1 cellular context compared by ENCODE assay signal in genomic region chr15:98647026-98647773, GRCh38.
TF ChIP-seq lines count a peak whose summit lies in the region.

No MANE protein-coding gene starts in this region.

TF ChIP-seq in HepG2, 621 proteins besides CTCF, POLR2A, EP300 and RAD21 (continued from another document and continues in another):
- TF ChIP-seq, protein P1, sequence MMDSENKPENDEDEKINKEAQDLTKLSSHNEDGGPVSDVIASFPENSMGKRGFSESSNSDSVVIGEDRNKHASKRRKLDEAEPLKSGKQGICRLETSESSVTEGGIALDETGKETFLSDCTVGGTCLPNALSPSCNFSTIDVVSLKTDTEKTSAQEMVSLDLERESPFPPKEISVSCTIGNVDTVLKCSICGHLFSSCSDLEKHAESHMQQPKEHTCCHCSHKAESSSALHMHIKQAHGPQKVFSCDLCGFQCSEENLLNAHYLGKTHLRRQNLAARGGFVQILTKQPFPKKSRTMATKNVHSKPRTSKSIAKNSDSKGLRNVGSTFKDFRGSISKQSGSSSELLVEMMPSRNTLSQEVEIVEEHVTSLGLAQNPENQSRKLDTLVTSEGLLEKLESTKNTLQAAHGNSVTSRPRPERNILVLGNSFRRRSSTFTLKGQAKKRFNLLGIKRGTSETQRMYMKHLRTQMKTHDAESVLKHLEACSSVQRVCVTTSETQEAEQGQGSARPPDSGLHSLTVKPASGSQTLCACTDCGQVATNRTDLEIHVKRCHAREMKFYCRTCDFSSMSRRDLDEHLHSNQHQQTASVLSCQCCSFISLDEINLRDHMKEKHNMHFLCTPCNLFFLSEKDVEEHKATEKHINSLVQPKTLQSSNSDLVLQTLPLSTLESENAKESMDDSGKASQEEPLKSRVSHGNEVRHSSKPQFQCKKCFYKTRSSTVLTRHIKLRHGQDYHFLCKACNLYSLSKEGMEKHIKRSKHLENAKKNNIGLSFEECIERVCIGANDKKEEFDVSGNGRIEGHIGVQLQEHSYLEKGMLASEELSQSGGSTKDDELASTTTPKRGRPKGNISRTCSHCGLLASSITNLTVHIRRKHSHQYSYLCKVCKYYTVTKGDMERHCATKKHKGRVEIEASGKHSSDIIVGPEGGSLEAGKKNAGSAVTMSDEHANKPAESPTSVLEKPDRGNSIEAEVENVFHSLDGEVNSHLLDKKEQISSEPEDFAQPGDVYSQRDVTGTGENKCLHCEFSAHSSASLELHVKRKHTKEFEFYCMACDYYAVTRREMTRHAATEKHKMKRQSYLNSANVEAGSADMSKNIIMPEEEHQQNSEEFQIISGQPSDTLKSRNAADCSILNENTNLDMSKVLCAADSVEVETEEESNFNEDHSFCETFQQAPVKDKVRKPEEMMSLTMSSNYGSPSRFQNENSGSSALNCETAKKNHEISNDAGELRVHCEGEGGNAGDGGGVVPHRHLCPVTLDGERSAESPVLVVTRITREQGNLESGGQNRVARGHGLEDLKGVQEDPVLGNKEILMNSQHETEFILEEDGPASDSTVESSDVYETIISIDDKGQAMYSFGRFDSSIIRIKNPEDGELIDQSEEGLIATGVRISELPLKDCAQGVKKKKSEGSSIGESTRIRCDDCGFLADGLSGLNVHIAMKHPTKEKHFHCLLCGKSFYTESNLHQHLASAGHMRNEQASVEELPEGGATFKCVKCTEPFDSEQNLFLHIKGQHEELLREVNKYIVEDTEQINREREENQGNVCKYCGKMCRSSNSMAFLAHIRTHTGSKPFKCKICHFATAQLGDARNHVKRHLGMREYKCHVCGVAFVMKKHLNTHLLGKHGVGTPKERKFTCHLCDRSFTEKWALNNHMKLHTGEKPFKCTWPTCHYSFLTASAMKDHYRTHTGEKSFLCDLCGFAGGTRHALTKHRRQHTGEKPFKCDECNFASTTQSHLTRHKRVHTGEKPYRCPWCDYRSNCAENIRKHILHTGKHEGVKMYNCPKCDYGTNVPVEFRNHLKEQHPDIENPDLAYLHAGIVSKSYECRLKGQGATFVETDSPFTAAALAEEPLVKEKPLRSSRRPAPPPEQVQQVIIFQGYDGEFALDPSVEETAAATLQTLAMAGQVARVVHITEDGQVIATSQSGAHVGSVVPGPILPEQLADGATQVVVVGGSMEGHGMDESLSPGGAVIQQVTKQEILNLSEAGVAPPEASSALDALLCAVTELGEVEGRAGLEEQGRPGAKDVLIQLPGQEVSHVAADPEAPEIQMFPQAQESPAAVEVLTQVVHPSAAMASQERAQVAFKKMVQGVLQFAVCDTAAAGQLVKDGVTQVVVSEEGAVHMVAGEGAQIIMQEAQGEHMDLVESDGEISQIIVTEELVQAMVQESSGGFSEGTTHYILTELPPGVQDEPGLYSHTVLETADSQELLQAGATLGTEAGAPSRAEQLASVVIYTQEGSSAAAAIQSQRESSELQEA (CRISPR knock-in tag; IDR thresholded peaks at IDR 0.05; ENCODE audit: not compliant biosample characterization), result peak; percentile 68
- TF ChIP-seq MTA1 (CRISPR knock-in tag; IDR thresholded peaks at IDR 0.05; ENCODE audit: borderline replicate concordance), result no peak; the same call in 1 of the 2 replicates
- no peak; the same call in 1 of the 2 replicates for TF ChIP-seq NR2F2 (IDR thresholded peaks at IDR 0.05; ENCODE audit: borderline replicate concordance, low read depth)
- TF ChIP-seq MAF1 (CRISPR knock-in tag; IDR thresholded peaks at IDR 0.05; ENCODE audit: borderline replicate concordance), result no peak
- TF ChIP-seq ZSCAN29 (CRISPR knock-in tag; conservative IDR thresholded peaks at IDR 0.05), result no peak
- TF ChIP-seq ZNF709 (CRISPR knock-in tag; IDR thresholded peaks at IDR 0.05), result peak; percentile 92
- TF ChIP-seq SRF (IDR thresholded peaks at IDR 0.05; ENCODE audit: low read depth, low read length), result no peak
- no peak for TF ChIP-seq ONECUT2 (CRISPR knock-in tag; IDR thresholded peaks at IDR 0.05)
- peak; percentile 79; the same call in 1 of the 2 replicates for TF ChIP-seq ZNF558 (CRISPR knock-in tag; IDR thresholded peaks at IDR 0.05; ENCODE audit: borderline replicate concordance)
- TF ChIP-seq KDM1A (CRISPR knock-in tag; IDR thresholded peaks at IDR 0.05), result no peak
- TF ChIP-seq HNRNPL (IDR thresholded peaks at IDR 0.05; ENCODE audit: low read depth, low read length), result no peak
- TF ChIP-seq ZNF768 (CRISPR knock-in tag; IDR thresholded peaks at IDR 0.05), result peak; percentile 64
- TF ChIP-seq MBNL3 (CRISPR knock-in tag; conservative IDR thresholded peaks at IDR 0.05), result no peak
- TF ChIP-seq ZNF142 (CRISPR knock-in tag; IDR thresholded peaks at IDR 0.05), result no peak; the same call in 1 of the 2 replicates
- no peak for TF ChIP-seq HCFC1 (IDR thresholded peaks at IDR 0.05; ENCODE audit: low read depth, low read length)
- peak; percentile 88 for TF ChIP-seq PATZ1 (CRISPR knock-in tag; IDR thresholded peaks at IDR 0.05)
- peak; percentile 43; the same call in 1 of the 2 replicates for TF ChIP-seq ERF (CRISPR knock-in tag; IDR thresholded peaks at IDR 0.05)
- TF ChIP-seq SMAD9 (CRISPR knock-in tag; IDR thresholded peaks at IDR 0.05), result no peak
- no peak for TF ChIP-seq ZNF615 (CRISPR knock-in tag; IDR thresholded peaks at IDR 0.05; ENCODE audit: borderline replicate concordance)
- peak; percentile 69; the same call in 1 of the 2 replicates for TF ChIP-seq ZNF431 (CRISPR knock-in tag; IDR thresholded peaks at IDR 0.05; ENCODE audit: borderline replicate concordance, low read depth)
- TF ChIP-seq USF2 (IDR thresholded peaks at IDR 0.05; ENCODE audit: low read depth, low read length), result no peak
- no peak for TF ChIP-seq USF2 (CRISPR knock-in tag; IDR thresholded peaks at IDR 0.05; ENCODE audit: borderline replicate concordance)
- TF ChIP-seq ZBTB8A (CRISPR knock-in tag; IDR thresholded peaks at IDR 0.05; ENCODE audit: borderline replicate concordance, low read depth), result no peak
- no peak for TF ChIP-seq EED (CRISPR knock-in tag; IDR thresholded peaks at IDR 0.05)
- TF ChIP-seq ETV5 (CRISPR knock-in tag; IDR thresholded peaks at IDR 0.05; ENCODE audit: borderline replicate concordance), result no peak; the same call in 1 of the 2 replicates
- no peak; the same call in 1 of the 2 replicates for TF ChIP-seq SOX13 (IDR thresholded peaks at IDR 0.05)
- no peak; a peak in 1 of 4 replicates for TF ChIP-seq SOX13 (CRISPR knock-in tag; conservative IDR thresholded peaks at IDR 0.05 in 1 of 2, IDR thresholded peaks at IDR 0.05 in 1 of 2)
- peak; percentile 73; the same call in 1 of the 2 replicates for TF ChIP-seq ZBTB10 (CRISPR knock-in tag; IDR thresholded peaks at IDR 0.05; ENCODE audit: borderline replicate concordance)
- TF ChIP-seq PBX3 (CRISPR knock-in tag; IDR thresholded peaks at IDR 0.05; ENCODE audit: borderline replicate concordance), result no peak
- TF ChIP-seq GFI1 (CRISPR knock-in tag; IDR thresholded peaks at IDR 0.05; ENCODE audit: borderline replicate concordance), result peak; percentile 71; the same call in 1 of the 2 replicates
- TF ChIP-seq TCF7 (IDR thresholded peaks at IDR 0.05; ENCODE audit: low read depth), result no peak
- TF ChIP-seq, protein P2, sequence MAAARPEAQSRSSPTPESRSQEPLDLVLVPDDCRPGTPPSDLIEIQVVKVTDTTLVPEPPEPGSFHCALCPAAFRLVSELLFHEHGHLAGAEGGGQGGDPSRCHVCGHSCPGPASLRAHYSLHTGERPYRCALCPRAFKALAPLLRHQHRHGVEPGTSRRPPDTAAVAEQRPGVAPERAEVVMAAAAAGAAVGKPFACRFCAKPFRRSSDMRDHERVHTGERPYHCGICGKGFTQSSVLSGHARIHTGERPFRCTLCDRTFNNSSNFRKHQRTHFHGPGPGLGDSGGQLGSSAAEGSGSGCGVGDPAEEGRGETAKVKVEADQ (CRISPR knock-in tag; IDR thresholded peaks at IDR 0.05; ENCODE audit: borderline replicate concordance), result 0 out of 2 replicates have a peak, but pooled peaks have one; percentile 74
- no peak for TF ChIP-seq ZNF773 (CRISPR knock-in tag; IDR thresholded peaks at IDR 0.05; ENCODE audit: borderline replicate concordance)
- no peak for TF ChIP-seq NFIC (IDR thresholded peaks at IDR 0.05; ENCODE audit: low read length)
